ENCODE assay signal across 9 cellular contexts in genomic region chr1:22018583-22019559, GRCh38. TPM values are rescaled to one million over a fixed set of nuclear protein-coding genes. Genes with fewer than 3 reads are reported as not detected.
DNase-seq lines count a peak whose midpoint lies in the region; ATAC-seq and TF ChIP-seq lines count a peak whose summit lies in the region.
"Had no signal": no experiment of that assay in that cellular context is flagged by ENCODE, and none has a peak within 500 bp of the region (broad histone marks: within the 10 kb centered on the region; RNA-seq: fewer than 3 reads in every experiment).

No MANE protein-coding gene starts in this region.

- DNase-seq in 8988T, result peak; percentile 25
- peak; percentile 75 for DNase-seq in NAMALWA (ENCODE audit: low spot score)
- DNase-seq in activated CD4-positive, alpha-beta T cell treated with anti-CD3 and anti-CD28 coated beads, Interleukin-2, amount 10 ng/mL, durations not matched to agents 7 days and 5 days, result peak; percentile 79
- no peak for DNase-seq in endodermal cell
- DNase-seq in osteoblast (ENCODE audit: insufficient read length, low spot score, missing footprints), result peak; percentile 95
- no peak for DNase-seq in ecto neural progenitor cell (ENCODE audit: low spot score)

- H4K20me1 ChIP-seq in osteoblast (ENCODE audit: insufficient read depth, low read length), result no peaks in the 10 kb centered on the region

- H3K9me3 Mint-ChIP-seq in activated CD4-positive, alpha-beta T cell treated with anti-CD3 and anti-CD28 coated beads, Interleukin-2, amount 10 ng/mL, durations not matched to agents 7 days and 5 days, result no peaks in the 10 kb centered on the region
- no peaks in the 10 kb centered on the region for H3K9me3 Mint-ChIP-seq in endodermal cell

- CTCF ChIA-PET in activated CD4-positive, alpha-beta T cell treated with anti-CD3 and anti-CD28 coated beads, Interleukin-2, amount 10 ng/mL, durations not matched to agents 7 days and 5 days (lab: Charles Lee), result interaction anchor here (0.7 to 1.5 kb wide), 4 partner anchors 8 to 773 kb away, joined by 3 to 4 read pairs (median 3); no protein-coding TSS in a partner anchor

- H3K27ac ChIP-seq in endodermal cell (ENCODE audit: low read depth, low read length), result no peak overlapping the region
- peak overlapping the region; percentile 67 for H3K27ac ChIP-seq in osteoblast (ENCODE audit: low read depth, low read length)

- H3K9me3 ChIP-seq in endodermal cell (ENCODE audit: control insufficient read depth, low read length) (no peaks in the 10 kb centered on the region), osteoblast (ENCODE audit: low read depth, low read length) (no peaks in the 10 kb centered on the region)

- peaks cover 35% of the 10 kb centered on the region for H3K4me1 Mint-ChIP-seq in activated CD4-positive, alpha-beta T cell treated with anti-CD3 and anti-CD28 coated beads, Interleukin-2, amount 10 ng/mL, durations not matched to agents 7 days and 5 days
- peaks cover 6% of the 10 kb centered on the region for H3K4me1 Mint-ChIP-seq in endodermal cell

- peak overlapping the region; percentile 37 for H3K4me3 Mint-ChIP-seq in activated CD4-positive, alpha-beta T cell treated with anti-CD3 and anti-CD28 coated beads, Interleukin-2, amount 10 ng/mL, durations not matched to agents 7 days and 5 days
- H3K4me3 Mint-ChIP-seq in endodermal cell, result no peak overlapping the region

- POLR2A ChIA-PET in activated CD4-positive, alpha-beta T cell treated with anti-CD3 and anti-CD28 coated beads, Interleukin-2, amount 10 ng/mL, durations not matched to agents 7 days and 5 days (lab: Charles Lee), result no interaction called here

- H3K27ac Mint-ChIP-seq in activated CD4-positive, alpha-beta T cell treated with anti-CD3 and anti-CD28 coated beads, Interleukin-2, amount 10 ng/mL, durations not matched to agents 7 days and 5 days, result peak overlapping the region; percentile 97
- H3K27ac Mint-ChIP-seq in endodermal cell, result no peak overlapping the region

- ATAC-seq in GM18867 (IDR thresholded peaks at IDR 0.05; ENCODE audit: unreplicated experiment) (peak; percentile 76), HG03159 (IDR thresholded peaks at IDR 0.05; ENCODE audit: unreplicated experiment) (no peak)

- no peaks in the 10 kb centered on the region for H3K36me3 ChIP-seq in endodermal cell (ENCODE audit: control insufficient read depth, insufficient read depth, low read length)
- H3K36me3 ChIP-seq in osteoblast (ENCODE audit: insufficient read depth, low read length), result no peaks in the 10 kb centered on the region

- H3K36me3 Mint-ChIP-seq in activated CD4-positive, alpha-beta T cell treated with anti-CD3 and anti-CD28 coated beads, Interleukin-2, amount 10 ng/mL, durations not matched to agents 7 days and 5 days (ENCODE audit: low read depth), result no peaks in the 10 kb centered on the region
- no peaks in the 10 kb centered on the region for H3K36me3 Mint-ChIP-seq in endodermal cell (ENCODE audit: low read depth)

- peak overlapping the region; percentile 24 for H3K4me2 ChIP-seq in osteoblast (ENCODE audit: insufficient read depth, low read length)

- H3K79me2 ChIP-seq in osteoblast (ENCODE audit: insufficient read depth, low read length), result no peaks in the 10 kb centered on the region

- no peaks in the 10 kb centered on the region for H3K4me1 ChIP-seq in endodermal cell (ENCODE audit: control insufficient read depth, insufficient read depth, low read length)
- H3K4me1 ChIP-seq in osteoblast (ENCODE audit: insufficient read depth, low read length), result peaks cover 20% of the 10 kb centered on the region

- TF ChIP-seq CTCF in endodermal cell (conservative IDR thresholded peaks at IDR 0.05) (peak; percentile 72), osteoblast (IDR thresholded peaks at IDR 0.05; ENCODE audit: extremely low read depth, low read depth, low read length) (peak; percentile 75)

- H3K27me3 Mint-ChIP-seq in activated CD4-positive, alpha-beta T cell treated with anti-CD3 and anti-CD28 coated beads, Interleukin-2, amount 10 ng/mL, durations not matched to agents 7 days and 5 days, result no peaks in the 10 kb centered on the region
- H3K27me3 Mint-ChIP-seq in endodermal cell (ENCODE audit: insufficient read depth), result no peaks in the 10 kb centered on the region

- 76 to 81% methylated on average over 10 of the region's 10 CpGs for WGBS in endodermal cell (ENCODE audit: insufficient coverage in 1 of 2, insufficient read length in 1 of 2), 2 experiments

- H2AFZ ChIP-seq in osteoblast (ENCODE audit: low read length), result no peak overlapping the region

- H3K27me3 ChIP-seq in endodermal cell (ENCODE audit: control insufficient read depth, insufficient read depth, low read length, poor library complexity, severe bottlenecking) (no peaks in the 10 kb centered on the region), osteoblast (ENCODE audit: insufficient read depth, low read length) (no peaks in the 10 kb centered on the region)

- H3K9ac ChIP-seq in endodermal cell (ENCODE audit: extremely low read depth, low read length, poor library complexity, severe bottlenecking), result no peak overlapping the region

- H3K4me3 ChIP-seq in endodermal cell (ENCODE audit: low read length) (no peak overlapping the region), osteoblast (ENCODE audit: insufficient read depth, low read length) (no peak overlapping the region)

RNA-seq across cellular contexts. Expression of gene CELA3A, which starts 17.4 kb away (rescaled TPM):
- total RNA-seq in activated CD4-positive, alpha-beta T cell treated with anti-CD3 and anti-CD28 coated beads, Interleukin-2, amount 10 ng/mL, durations not matched to agents 7 days and 5 days, result not detected
- total RNA-seq in endodermal cell (not detected), osteoblast (not detected in 2 replicates)
- not detected for polyA plus RNA-seq in endodermal cell (2013, experiment 1 of 2)
- not detected for polyA plus RNA-seq in endodermal cell (2013, experiment 2 of 2)

RNA-seq across cellular contexts. Expression of gene CDC42, which starts 33.6 kb away (rescaled TPM):
- 100 to 1,000 TPM; 378 to 413 TPM for total RNA-seq in activated CD4-positive, alpha-beta T cell treated with anti-CD3 and anti-CD28 coated beads, Interleukin-2, amount 10 ng/mL, durations not matched to agents 7 days and 5 days
- total RNA-seq in endodermal cell (100 to 1,000 TPM; 274 to 283 TPM), osteoblast (432 and 433 TPM in 2 replicates)
- polyA plus RNA-seq in endodermal cell (2013, experiment 1 of 2), result 237 TPM
- 233 TPM for polyA plus RNA-seq in endodermal cell (2013, experiment 2 of 2)

RNA-seq across cellular contexts. Expression of gene CELA3B, which starts 42.0 kb away (rescaled TPM):
- total RNA-seq in activated CD4-positive, alpha-beta T cell treated with anti-CD3 and anti-CD28 coated beads, Interleukin-2, amount 10 ng/mL, durations not matched to agents 7 days and 5 days, result not detected
- total RNA-seq in endodermal cell (not detected), osteoblast (not detected in 2 replicates)
- not detected for polyA plus RNA-seq in endodermal cell (2013, experiment 1 of 2)
- polyA plus RNA-seq in endodermal cell (2013, experiment 2 of 2), result not detected
- total RNA-seq: liver had no signal
- polyA plus RNA-seq: liver had no signal

Comparison
In these comparisons a context has a peak if more than half of its experiments do, and no peak if none do; other contexts are left out.
1. DNase-seq: peak in 8988T (single experiment), NAMALWA (single experiment), activated CD4-positive, alpha-beta T cell treated with anti-CD3 and anti-CD28 coated beads, Interleukin-2, amount 10 ng/mL, durations not matched to agents 7 days and 5 days (single experiment) and osteoblast (single experiment); none in endodermal cell (single experiment) and ecto neural progenitor cell (single experiment).